Comparison of ENCODE assay signal across 17 cellular contexts in the genomic region with DNA sequence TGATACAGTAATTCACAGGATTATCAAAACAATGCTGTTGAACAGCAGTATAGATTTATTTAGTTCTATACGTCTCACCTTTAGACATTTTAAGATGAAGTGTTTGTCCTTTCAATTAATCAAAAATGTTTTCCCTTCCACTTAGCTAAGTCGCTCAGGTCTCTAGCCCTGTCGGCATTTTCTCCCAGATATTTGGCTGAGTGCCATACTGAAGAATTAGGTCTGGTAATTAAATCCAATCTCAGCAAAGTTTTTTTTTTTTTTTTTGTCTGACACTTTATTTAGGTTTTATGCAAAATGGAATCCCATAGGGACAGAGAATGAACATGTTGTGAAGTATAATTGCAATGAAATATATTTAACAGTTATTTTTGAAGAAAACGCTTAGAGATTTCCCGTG.
"Had no signal": no experiment of that assay in that cellular context is flagged by ENCODE, and none has a peak within 500 bp of the region (broad histone marks: within the 10 kb centered on the region; RNA-seq: fewer than 3 reads in every experiment).

No MANE protein-coding gene starts in this region.

- DNase-seq: activated CD4-positive, alpha-beta T cell treated with anti-CD3 and anti-CD28 coated beads, Interleukin-2, amount 10 ng/mL, durations not matched to agents 24 days and 14 days; activated CD8-positive, alpha-beta T cell treated with anti-CD3 and anti-CD28 coated beads for 36 hours; activated naive CD4-positive, alpha-beta T cell treated with anti-CD3 and anti-CD28 coated beads, Interleukin-2, amount 10 ng/mL, durations not matched to agents 7 days and 5 days; activated naive CD8-positive, alpha-beta T cell treated with anti-CD3 and anti-CD28 coated beads, Interleukin-2, amount 50 U/mL, for 24 hours; activated T-cell treated with anti-CD3 and anti-CD28 coated beads, Interleukin-2, amount 50 U/mL, for 24 hours; anterior cingulate cortex; erythroblast; heart right ventricle; immature natural killer cell; kidney glomerular epithelial cell; left ventricle myocardium inferior; mammary epithelial cell; naive B cell; stimulated activated CD4-positive, alpha-beta T cell treated with anti-CD3 and anti-CD28 coated beads, Interleukin-2, amount 100 ng/mL, for 24 hours; stimulated activated naive CD4-positive, alpha-beta T cell treated with Interleukin-2 at 50 U/mL for 16 hours; tibial artery; uterus had no signal
